In the genomic region with DNA sequence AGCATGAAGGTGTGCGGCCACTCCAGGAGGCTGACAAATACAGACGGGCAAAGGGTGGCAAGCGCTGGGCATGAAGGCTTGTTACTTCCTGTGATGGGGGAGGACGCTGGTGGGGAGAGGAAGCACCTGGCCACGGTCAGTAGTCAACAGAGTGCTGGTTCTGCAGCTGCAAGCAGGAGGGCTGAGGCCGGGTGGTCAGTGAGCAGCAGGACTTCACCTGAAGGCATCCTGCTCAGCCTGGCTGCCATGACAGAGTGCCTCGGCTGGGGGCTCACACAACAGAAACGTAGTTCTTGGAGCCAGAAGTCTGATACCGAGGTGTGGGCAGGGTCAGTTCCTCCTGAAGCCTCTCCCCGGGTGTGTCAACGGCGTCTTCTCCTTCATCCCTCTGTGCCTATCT, we compare ENCODE assay signal across 20 cellular contexts.
"Had no signal": no experiment of that assay in that cellular context is flagged by ENCODE, and none has a peak within 500 bp of the region (broad histone marks: within the 10 kb centered on the region; RNA-seq: fewer than 3 reads in every experiment).

No MANE protein-coding gene starts in this region.

- H3K4me2 ChIP-seq: hepatocyte had no signal

- H3K27me3 ChIP-seq: neutrophil, right atrium auricular region, transverse colon had no signal

- H3K27ac Mint-ChIP-seq: endodermal cell; stimulated activated naive B cell treated with anti-CD40 and anti-IgM and Interleukin-4, amounts not matched to agents 10 μg/mL and 1 μg/mL and 100 μg/mL, for 72 hours; stimulated activated naive CD8-positive, alpha-beta T cell treated with anti-CD3 and anti-CD28 coated beads, Interleukin-15, amount 100 ng/mL, for 72 hours had no signal

- H3K4me3 Mint-ChIP-seq: endodermal cell; naive thymus-derived CD8-positive, alpha-beta T cell; stimulated activated naive B cell treated with anti-CD40 and anti-IgM and Interleukin-4, amounts not matched to agents 10 μg/mL and 1 μg/mL and 100 μg/mL, for 72 hours; stimulated activated naive CD8-positive, alpha-beta T cell treated with anti-CD3 and anti-CD28 coated beads, Interleukin-15, amount 100 ng/mL, for 72 hours had no signal

- DNase-seq: effector CD4-positive, alpha-beta T cell; endodermal cell; erythroblast; foreskin melanocyte; left colon; mucosa of descending colon; naive thymus-derived CD8-positive, alpha-beta T cell; posterior cingulate gyrus; sigmoid colon; stimulated activated CD4-positive, alpha-beta T cell treated with anti-CD3 and anti-CD28 coated beads, Interleukin-2, amount 100 ng/mL, for 24 hours; stimulated activated CD4-positive, alpha-beta T cell treated with anti-CD3 and anti-CD28 coated beads, Interleukin-4, amount 100 ng/mL, for 4 hours; stimulated activated naive B cell treated with anti-CD40 and anti-IgM and Interleukin-4, amounts not matched to agents 10 μg/mL and 1 μg/mL and 100 μg/mL, for 72 hours; stimulated activated naive CD8-positive, alpha-beta T cell treated with anti-CD3 and anti-CD28 coated beads, Interleukin-15, amount 100 ng/mL, for 72 hours; transverse colon had no signal

- H3K36me3 ChIP-seq: neutrophil, right atrium auricular region, sigmoid colon, thoracic aorta, transverse colon had no signal

- H3K9me3 Mint-ChIP-seq: endodermal cell had no signal

- H3K79me2 ChIP-seq: hepatocyte had no signal

- H3K27ac ChIP-seq: coronary artery, hepatocyte, neutrophil, right atrium auricular region, sigmoid colon, skin epidermis, thoracic aorta, transverse colon had no signal

- H3K9me3 ChIP-seq: mucosa of descending colon, neutrophil, right atrium auricular region, sigmoid colon, thoracic aorta, transverse colon had no signal

- H2AFZ ChIP-seq: hepatocyte had no signal

- H3K36me3 Mint-ChIP-seq: stimulated activated naive B cell treated with anti-CD40 and anti-IgM and Interleukin-4, amounts not matched to agents 10 μg/mL and 1 μg/mL and 100 μg/mL, for 72 hours had no signal

- H3K4me3 ChIP-seq: coronary artery, hepatocyte, mucosa of descending colon, right atrium auricular region, sigmoid colon, skin epidermis, thoracic aorta, transverse colon had no signal

- H3K4me1 Mint-ChIP-seq: endodermal cell; stimulated activated naive B cell treated with anti-CD40 and anti-IgM and Interleukin-4, amounts not matched to agents 10 μg/mL and 1 μg/mL and 100 μg/mL, for 72 hours; stimulated activated naive CD8-positive, alpha-beta T cell treated with anti-CD3 and anti-CD28 coated beads, Interleukin-15, amount 100 ng/mL, for 72 hours had no signal

- H3K4me1 ChIP-seq: right atrium auricular region, sigmoid colon, transverse colon had no signal

- ATAC-seq: left colon; mucosa of descending colon; naive thymus-derived CD8-positive, alpha-beta T cell; stimulated activated naive B cell treated with anti-CD40 and anti-IgM and Interleukin-4, amounts not matched to agents 10 μg/mL and 1 μg/mL and 100 μg/mL, for 72 hours; stimulated activated naive CD8-positive, alpha-beta T cell treated with anti-CD3 and anti-CD28 coated beads, Interleukin-15, amount 100 ng/mL, for 72 hours had no signal
